1 cellular context compared by ENCODE assay signal in genomic region chr16:31105677-31106213, GRCh38.
TF ChIP-seq lines count a peak whose summit lies in the region.

No MANE protein-coding gene starts in this region.

TF ChIP-seq in H1, 55 proteins besides CTCF, POLR2A, EP300 and RAD21:
- TF ChIP-seq KDM1A (IDR thresholded peaks at IDR 0.05; ENCODE audit: borderline replicate concordance, low read length) (no peak), ZNF274 (IDR thresholded peaks at IDR 0.05; ENCODE audit: borderline replicate concordance, extremely low read depth, low read length) (no peak), GTF2F1 (IDR thresholded peaks at IDR 0.05; ENCODE audit: borderline replicate concordance, low read depth, low read length) (no peak), JUN (IDR thresholded peaks at IDR 0.05; ENCODE audit: low read depth, low read length) (no peak), TAF1 (IDR thresholded peaks at IDR 0.05; ENCODE audit: low read depth, low read length) (no peak), KDM4A (IDR thresholded peaks at IDR 0.05; ENCODE audit: low read depth, low read length, severe bottlenecking) (no peak), SIRT6 (IDR thresholded peaks at IDR 0.05; ENCODE audit: low read length) (no peak), BCL11A (IDR thresholded peaks at IDR 0.05; ENCODE audit: low read depth in 2 of 2, low read length in 2 of 2) (no peak), CBX8 (IDR thresholded peaks at IDR 0.05; ENCODE audit: borderline replicate concordance, low read depth, low read length) (no peak), EGR1 (IDR thresholded peaks at IDR 0.05; ENCODE audit: borderline replicate concordance, low read depth, low read length) (no peak), SIX5 (IDR thresholded peaks at IDR 0.05; ENCODE audit: low read depth, low read length) (no peak), JUND (IDR thresholded peaks at IDR 0.05; ENCODE audit: low read length) (no peak), KDM5A (IDR thresholded peaks at IDR 0.05; ENCODE audit: low read length) (no peak), TBP (IDR thresholded peaks at IDR 0.05; ENCODE audit: low read depth, low read length) (0 out of 2 replicates have a peak, but pooled peaks have one; percentile 26), CREB1 (IDR thresholded peaks at IDR 0.05) (peak; percentile 29; the same call in 1 of the 2 replicates), SUZ12 (IDR thresholded peaks at IDR 0.05; ENCODE audit: low read length) (no peak), BRCA1 (IDR thresholded peaks at IDR 0.05; ENCODE audit: low read depth, low read length) (no peak), CBX5 (IDR thresholded peaks at IDR 0.05; ENCODE audit: low read depth, low read length) (no peak), TAF7 (optimal IDR thresholded peaks at IDR 0.05; ENCODE audit: borderline replicate concordance, low read depth, low read length) (no peak), E2F6 (IDR thresholded peaks at IDR 0.05) (peak; percentile 44; the same call in 1 of the 2 replicates), CHD2 (IDR thresholded peaks at IDR 0.05; ENCODE audit: low read length) (no peak), SIN3A (conservative IDR thresholded peaks at IDR 0.05 in 1 of 2, IDR thresholded peaks at IDR 0.05 in 1 of 2; ENCODE audit: low read depth in 1 of 2, low read length in 2 of 2) (0 out of 4 replicates have a peak, but pooled peaks of 1 of the 2 experiments have one; percentile 42), USF2 (IDR thresholded peaks at IDR 0.05; ENCODE audit: low read length) (0 out of 2 replicates have a peak, but pooled peaks have one; percentile 19), POU5F1 (IDR thresholded peaks at IDR 0.05; ENCODE audit: low read depth, low read length) (no peak), ASH2L (IDR thresholded peaks at IDR 0.05; ENCODE audit: low read length) (no peak), CTBP2 (IDR thresholded peaks at IDR 0.05; ENCODE audit: borderline replicate concordance, insufficient read depth, insufficient read length, low read length) (no peak), TCF12 (IDR thresholded peaks at IDR 0.05; ENCODE audit: low read depth, low read length) (no peak), RBBP5 (IDR thresholded peaks at IDR 0.05; ENCODE audit: borderline replicate concordance, low read depth, low read length) (no peak), SP1 (IDR thresholded peaks at IDR 0.05; ENCODE audit: low read depth, low read length) (no peak), RNF2 (IDR thresholded peaks at IDR 0.05; ENCODE audit: borderline replicate concordance, low read depth, low read length, missing control alignments, poor library complexity, severe bottlenecking) (no peak), EZH2 (IDR thresholded peaks at IDR 0.05; ENCODE audit: low read depth, low read length, severe bottlenecking) (no peak), ATF3 (IDR thresholded peaks at IDR 0.05; ENCODE audit: insufficient read depth, low read depth, low read length) (no peak), POLR2AphosphoS5 (IDR thresholded peaks at IDR 0.05; ENCODE audit: low read depth, low read length) (no peak), BACH1 (IDR thresholded peaks at IDR 0.05; ENCODE audit: low read length) (peak; percentile 53; the same call in 1 of the 2 replicates), ATF2 (IDR thresholded peaks at IDR 0.05; ENCODE audit: low read length) (no peak), RXRA (IDR thresholded peaks at IDR 0.05; ENCODE audit: insufficient read depth, low read depth, low read length) (peak; percentile 85), TEAD4 (IDR thresholded peaks at IDR 0.05; ENCODE audit: low read depth, low read length) (peak; percentile 20; the same call in 1 of the 2 replicates), NRF1 (IDR thresholded peaks at IDR 0.05; ENCODE audit: low read depth, low read length) (no peak), PHF8 (conservative IDR thresholded peaks at IDR 0.05; ENCODE audit: low read depth, low read length) (no peak), SRF (IDR thresholded peaks at IDR 0.05; ENCODE audit: low read depth, low read length) (no peak), SP4 (IDR thresholded peaks at IDR 0.05; ENCODE audit: low read length) (no peak), MAX (IDR thresholded peaks at IDR 0.05) (peak; percentile 75), FOSL1 (IDR thresholded peaks at IDR 0.05; ENCODE audit: insufficient read depth, low read depth, low read length) (no peak), NANOG (IDR thresholded peaks at IDR 0.05; ENCODE audit: insufficient read depth, low read depth, low read length, poor library complexity, severe bottlenecking) (no peak), HDAC6 (IDR thresholded peaks at IDR 0.05; ENCODE audit: low read depth, low read length) (no peak), CHD1 (IDR thresholded peaks at IDR 0.05; ENCODE audit: low read depth, low read length) (no peak), HDAC2 (IDR thresholded peaks at IDR 0.05; ENCODE audit: borderline replicate concordance in 1 of 2, low read depth in 2 of 2, low read length in 2 of 2) (no peak), SAP30 (IDR thresholded peaks at IDR 0.05; ENCODE audit: insufficient read depth, insufficient replicate concordance, low read length) (no peak), RFX5 (IDR thresholded peaks at IDR 0.05; ENCODE audit: borderline replicate concordance, low read depth, low read length) (no peak), YY1 (IDR thresholded peaks at IDR 0.05; ENCODE audit: low read depth, low read length) (no peak), CEBPB (IDR thresholded peaks at IDR 0.05; ENCODE audit: low read depth, low read length) (no peak), MAFK (IDR thresholded peaks at IDR 0.05; ENCODE audit: low read depth, low read length) (no peak), SP2 (IDR thresholded peaks at IDR 0.05; ENCODE audit: low read length) (no peak), CHD7 (IDR thresholded peaks at IDR 0.05; ENCODE audit: insufficient replicate concordance, low read length) (no peak), GABPA (IDR thresholded peaks at IDR 0.05; ENCODE audit: borderline replicate concordance, insufficient read depth, low read length) (no peak)
